29 cellular contexts compared by ENCODE assay signal in genomic region chr2:236673126-236673822, GRCh38.
A peak's percentile ranks its signal among the peaks of the same experiment; 100 is the strongest.
DNase-seq lines count a peak whose midpoint lies in the region; ATAC-seq, FAIRE-seq and TF ChIP-seq lines count a peak whose summit lies in the region.
"Had no signal": no experiment of that assay in that cellular context is flagged by ENCODE, and none has a peak within 500 bp of the region (broad histone marks: within the 10 kb centered on the region; RNA-seq: fewer than 3 reads in every experiment).

No MANE protein-coding gene starts in this region.

- H3K36me3 ChIP-seq in heart left ventricle = no peaks in the 10 kb centered on the region
- H3K36me3 ChIP-seq in mesenchymal stem cell (ENCODE audit: control insufficient read depth in 1 of 2, insufficient read depth in 2 of 2, low read depth in 1 of 2, low read length in 2 of 2) = no peaks in the 10 kb centered on the region
- H3K36me3 ChIP-seq: neutrophil had no signal

- H3K23ac ChIP-seq in mesenchymal stem cell (ENCODE audit: low read length in 2 of 2) = no peak overlapping the region

- H4K91ac ChIP-seq in mesenchymal stem cell (ENCODE audit: low read length) = peak overlapping the region; percentile 43

- peak overlapping the region in 1 of 2 experiments; percentile 4 for H3K18ac ChIP-seq in mesenchymal stem cell (ENCODE audit: low read depth in 1 of 2, low read length in 2 of 2)

- no peak overlapping the region for H3K4me3 ChIP-seq in heart left ventricle
- no peak overlapping the region for H3K4me3 ChIP-seq in mesenchymal stem cell (ENCODE audit: insufficient read depth in 1 of 2, low read depth in 1 of 2, low read length in 2 of 2)
- H3K4me3 ChIP-seq: body of pancreas, psoas muscle had no signal

- H3K4ac ChIP-seq in mesenchymal stem cell (ENCODE audit: low read depth in 1 of 2, low read length in 2 of 2) = no peak overlapping the region

- no peak overlapping the region for H2BK15ac ChIP-seq in mesenchymal stem cell (ENCODE audit: low read depth, poor library complexity, severe bottlenecking)

- DNase-seq in heart left ventricle (peak in 3 of 5 donors; percentile 5 to 17 (median 16)), Right ventricle myocardium inferior (ENCODE audit: missing footprints) (no peak), dermis blood vessel endothelial cell (peak; percentile 71), mesenchymal stem cell (no peak), urothelium cell line (ENCODE audit: low spot score) (no peak)
- DNase-seq: activated CD4-positive, alpha-beta memory T cell treated with anti-CD3 and anti-CD28 coated beads for 36 hours; activated gamma-delta T cell; activated T-cell treated with anti-CD3 and anti-CD28 coated beads, Interleukin-2, amount 50 U/mL, for 1 hour; body of pancreas; CD4-positive, CD25-positive, alpha-beta regulatory T cell; effector memory CD4-positive, alpha-beta T cell; foreskin keratinocyte; left cardiac atrium; MV-4-11; NCI-H146; NCI-H2107; NCI-H446 treated with DMSO at 0.1 percent for 48 hours; NCI-H82; psoas muscle; RPMI8226; stimulated activated CD4-positive, alpha-beta T cell treated with anti-CD3 and anti-CD28 coated beads, Interleukin-15, amount 100 ng/mL, for 24 hours; stimulated activated naive CD4-positive, alpha-beta T cell; T-helper 1 cell had no signal

- H3K9me3 ChIP-seq in heart left ventricle (no peaks in the 10 kb centered on the region), mesenchymal stem cell (ENCODE audit: control insufficient read depth, low read length) (peaks cover 21% of the 10 kb centered on the region)
- H3K9me3 ChIP-seq: body of pancreas, neutrophil, psoas muscle had no signal

- no peak overlapping the region for H2BK12ac ChIP-seq in mesenchymal stem cell (ENCODE audit: low read length in 2 of 2)

- H3K14ac ChIP-seq in mesenchymal stem cell (ENCODE audit: low read length in 2 of 2) = peak overlapping the region in 1 of 2 experiments; percentile 90

- ATAC-seq in heart left ventricle = peak in 2 of 4 donors; percentile 20 to 27
- ATAC-seq in Right ventricle myocardium inferior = no peak
- no peak for ATAC-seq in HG03520 (IDR thresholded peaks at IDR 0.05; ENCODE audit: unreplicated experiment)
- ATAC-seq in HG03442 (IDR thresholded peaks at IDR 0.05; ENCODE audit: unreplicated experiment) = no peak
- no peak for ATAC-seq in HG02970 (IDR thresholded peaks at IDR 0.05; ENCODE audit: low FRiP score, unreplicated experiment)
- ATAC-seq: body of pancreas, esophagus mucosa, foreskin keratinocyte, left cardiac atrium, psoas muscle had no signal

- no peak overlapping the region for H3K4me2 ChIP-seq in mesenchymal stem cell (ENCODE audit: low read length, poor library complexity, severe bottlenecking)

- H3K27ac ChIP-seq in heart left ventricle (peak overlapping the region in 3 of 12 donors; percentile 19 to 75 (median 65)), mesenchymal stem cell (ENCODE audit: low read length, poor library complexity, severe bottlenecking) (no peak overlapping the region)
- H3K27ac ChIP-seq: body of pancreas, foreskin keratinocyte, neutrophil, psoas muscle had no signal

- peak; percentile 98 for FAIRE-seq in urothelium cell line (lab: Jason Lieb, UNC)
- FAIRE-seq: D721Med had no signal

- H3K4me1 ChIP-seq in heart left ventricle (peaks cover 0 to 40% (median 16%) of the 10 kb centered on the region in 12 donors), mesenchymal stem cell (ENCODE audit: control insufficient read depth, insufficient read depth, low read depth, low read length) (peaks cover 11% of the 10 kb centered on the region)
- H3K4me1 ChIP-seq: body of pancreas had no signal

- no peak overlapping the region for H2AFZ ChIP-seq in mesenchymal stem cell (ENCODE audit: low read depth, low read length)

- WGBS in heart left ventricle, 4 donors = 76 to 82% (median 80%) methylated on average over 14 of the region's 14 CpGs
- WGBS in mesenchymal stem cell = 96% methylated on average over 12 of the region's 14 CpGs

- no peak for TF ChIP-seq CTCF in heart left ventricle (IDR thresholded peaks at IDR 0.05)

- H3K79me1 ChIP-seq in mesenchymal stem cell (replicated peaks; ENCODE audit: low read length, poor library complexity, severe bottlenecking) = no peaks in the 10 kb centered on the region

- H2BK120ac ChIP-seq in mesenchymal stem cell (ENCODE audit: low read depth, low read length) = no peak overlapping the region

- no peak overlapping the region for H2BK5ac ChIP-seq in mesenchymal stem cell (ENCODE audit: low read depth, low read length, poor library complexity, severe bottlenecking)

- intact Hi-C loops in heart left ventricle (cut with DNase I) = loop anchor here in 2 of 10 donors (10.0 kb wide), 2 partner anchors 98 to 158 kb away; no protein-coding TSS in a partner anchor
- intact Hi-C loops in Right ventricle myocardium inferior (cut with DNase I) = no loop called here

- H3K27me3 ChIP-seq in heart left ventricle (no peaks in the 10 kb centered on the region), mesenchymal stem cell (ENCODE audit: control insufficient read depth in 1 of 2, insufficient read depth in 1 of 2, low read length in 2 of 2) (peaks cover 5 to 8% of the 10 kb centered on the region in 2 experiments)
- H3K27me3 ChIP-seq: body of pancreas, foreskin keratinocyte had no signal

- H4K8ac ChIP-seq in mesenchymal stem cell (ENCODE audit: low read length) = no peak overlapping the region

- TF ChIP-seq POLR2A in heart left ventricle (IDR thresholded peaks at IDR 0.05) = no peak

- no peak overlapping the region for H2AK5ac ChIP-seq in mesenchymal stem cell (ENCODE audit: low read length, severe bottlenecking)

- H3K9ac ChIP-seq in mesenchymal stem cell (ENCODE audit: low read length) = no peak overlapping the region

Comparison
In these comparisons a context has a peak if more than half of its experiments do, and no peak if none do; other contexts are left out.
1. DNase-seq: peak in heart left ventricle (3 of 5) and dermis blood vessel endothelial cell (single experiment); none in Right ventricle myocardium inferior (single experiment), mesenchymal stem cell (single experiment) and urothelium cell line (single experiment).